In the genomic region with DNA sequence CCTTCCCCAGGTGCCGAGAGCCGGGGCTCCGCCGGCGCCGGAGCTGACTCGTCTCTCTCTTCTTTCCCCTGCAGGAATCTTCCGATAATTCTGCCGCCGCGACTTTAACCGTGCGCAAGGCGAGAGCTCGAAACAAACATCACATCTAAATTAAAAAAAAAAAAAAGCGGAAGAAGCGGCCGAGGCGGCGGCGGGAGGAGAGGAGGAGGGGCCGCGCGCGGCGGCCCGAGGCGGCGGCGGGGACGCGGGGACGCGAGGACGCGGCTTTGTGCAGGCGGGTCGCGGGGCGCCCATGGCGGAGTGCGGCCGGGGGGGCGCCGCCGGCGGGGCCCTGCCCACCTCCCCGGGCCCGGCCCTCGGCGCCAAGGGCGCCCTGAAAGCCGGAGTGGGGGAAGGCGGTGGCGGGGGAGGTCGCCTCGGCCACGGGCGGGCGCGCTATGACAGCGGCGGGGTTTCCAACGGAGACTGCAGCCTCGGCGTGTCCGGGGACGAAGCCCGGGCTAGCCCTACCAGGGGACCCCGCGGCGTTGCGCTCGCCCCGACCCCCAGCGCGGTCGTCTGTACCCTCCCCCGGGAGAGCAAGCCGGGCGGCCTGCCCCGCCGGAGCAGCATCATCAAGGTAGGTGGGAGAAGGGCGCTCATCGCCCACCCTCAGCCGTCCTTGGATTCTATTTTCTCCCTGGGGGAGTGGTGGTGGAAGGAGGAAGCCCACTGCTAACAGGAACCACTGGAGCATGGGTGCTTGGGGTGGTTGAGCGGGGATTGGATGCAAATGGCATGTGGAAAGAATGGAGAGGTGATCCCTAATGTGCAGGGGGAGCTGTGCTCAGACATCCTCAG, we compare ENCODE assay signal across 8 cellular contexts. TPM values are rescaled to one million over a fixed set of nuclear protein-coding genes. Genes with fewer than 3 reads are reported as not detected.
DNase-seq lines count a peak whose midpoint lies in the region; ATAC-seq lines count a peak whose summit lies in the region.

A gene (plus strand): TSS at position 208 of the 840 bp plus-strand sequence. CDS start 85 bp downstream, at position 293.

- in situ Hi-C loops in T47D (cut with HindIII; ENCODE audit: low pct_unique_long_range_greater_than_20kb, low sequenced_read_pairs) = no loop called here

- DNase-seq in EL (peak; percentile 61), UCSD-AML1 (lab: John Stamatoyannopoulos, UW; ENCODE audit: unreplicated experiment) (peak; percentile 68), T47D (ENCODE audit: low read depth in 1 of 2, low spot score in 1 of 2) (peak; percentile 6 to 28), iris pigment epithelial cell (ENCODE audit: low read depth) (peak; percentile 56), GM19240 (ENCODE audit: insufficient read length, low spot score) (no peak)
- no peak for DNase-seq in Jurkat, Clone E6-1 (ENCODE audit: low read depth, low spot score)
- peak; percentile 43 to 52 for DNase-seq in stimulated activated CD4-positive, alpha-beta T cell treated with anti-CD3 and anti-CD28 coated beads, Interleukin-15, amount 100 ng/mL, for 1 hour (ENCODE audit: low read depth in 1 of 2, low spot score in 1 of 2)

- peak within 1 kb of the TSS; percentile 82 for H3K4me3 ChIP-seq in Jurkat, Clone E6-1 (ENCODE audit: low read length)

- peak; percentile 34 for ATAC-seq in GM21529 (IDR thresholded peaks at IDR 0.05; ENCODE audit: unreplicated experiment)

RNA-seq across cellular contexts. Expression of the gene that starts here (rescaled TPM):
- 14.7 TPM for polyA plus RNA-seq in Jurkat, Clone E6-1 (2012; ENCODE audit: insufficient read depth, insufficient read length)

Comparison
In these comparisons a context has a peak if more than half of its experiments do, and no peak if none do; other contexts are left out.
1. DNase-seq: peak in EL (single experiment), UCSD-AML1 (single experiment), T47D (2 of 2), iris pigment epithelial cell (single experiment) and stimulated activated CD4-positive, alpha-beta T cell treated with anti-CD3 and anti-CD28 coated beads, Interleukin-15, amount 100 ng/mL, for 1 hour (2 of 2); none in Jurkat, Clone E6-1 (single experiment) and GM19240 (single experiment).